In genomic region chr3:181700168-181701087, GRCh38 we compare ENCODE assay signal across 8 cellular contexts. TPM values are rescaled to one million over a fixed set of nuclear protein-coding genes. Genes with fewer than 3 reads are reported as not detected.
A peak's percentile ranks its signal among the peaks of the same experiment; 100 is the strongest.
DNase-seq lines count a peak whose midpoint lies in the region; ATAC-seq and TF ChIP-seq lines count a peak whose summit lies in the region.

No MANE protein-coding gene starts in this region.

- H3K27ac ChIP-seq in dorsolateral prefrontal cortex: peak overlapping the region; percentile 77 to 100 (median 98)
- H3K27ac ChIP-seq in lung (ENCODE audit: low read depth in 1 of 2, low read length in 1 of 2): no peak overlapping the region

- ATAC-seq in GM18511 (IDR thresholded peaks at IDR 0.05; ENCODE audit: unreplicated experiment) (peak; percentile 77), HG02981 (IDR thresholded peaks at IDR 0.05; ENCODE audit: unreplicated experiment) (peak; percentile 58), lung (ENCODE audit: insufficient read depth, low FRiP score) (peak; percentile 63)

- TF ChIP-seq CTCF in dorsolateral prefrontal cortex (IDR thresholded peaks at IDR 0.05 in 54 of 56, conservative IDR thresholded peaks at IDR 0.05 in 2 of 56; ENCODE audit: low read depth in 1 of 56, partially characterized antibody in 56 of 56): peak; percentile 75 to 96 (median 88)
- TF ChIP-seq CTCF in lung (IDR thresholded peaks at IDR 0.05; ENCODE audit: control extremely low read depth, extremely low read depth): peak; percentile 25

- H3K4me1 ChIP-seq in lung (ENCODE audit: control insufficient read depth in 2 of 2, insufficient read depth in 2 of 2, low read length in 2 of 2): peaks cover 7% of the 10 kb centered on the region in 2 donors

- H3K36me3 ChIP-seq in lung (ENCODE audit: control insufficient read depth in 2 of 2, insufficient read depth in 2 of 2, low read length in 2 of 2): no peaks in the 10 kb centered on the region

- 3 to 7% methylated on average over 17 of the region's 17 CpGs for WGBS in lung, 2 donors

- peaks cover 0 to 8% of the 10 kb centered on the region in 2 donors for H3K9me3 ChIP-seq in lung (ENCODE audit: control insufficient read depth in 2 of 2, insufficient read depth in 1 of 2, low read length in 1 of 2)

- DNase-seq in AG20443 (ENCODE audit: low spot score) (peak; percentile 81), NCI-H1436 (lab: John Stamatoyannopoulos, UW) (peak; percentile 84), T follicular helper cell (ENCODE audit: low read depth) (peak; percentile 25), dorsolateral prefrontal cortex (peak in 8 of 10 donors; percentile 61 to 80 (median 74)), lung (ENCODE audit: low spot score) (peak; percentile 72), stromal cell of bone marrow (ENCODE audit: low read depth) (peak; percentile 31)

- H3K4me3 ChIP-seq in dorsolateral prefrontal cortex (peak overlapping the region; percentile 10 to 93 (median 70)), lung (no peak overlapping the region)

- H3K27me3 ChIP-seq in dorsolateral prefrontal cortex: peaks cover 0 to 86% (median 46%) of the 10 kb centered on the region in 45 donors
- peaks cover 10% of the 10 kb centered on the region for H3K27me3 ChIP-seq in lung (ENCODE audit: control insufficient read depth, insufficient read depth)

- intact Hi-C loops in dorsolateral prefrontal cortex (cut with DNase I): loop anchor here (2.0 to 5.0 kb wide), 6 partner anchors 118 to 423 kb away; no protein-coding TSS in a partner anchor

RNA-seq across cellular contexts. Expression of gene SOX2, which starts 11.3 kb away (rescaled TPM):
- total RNA-seq in dorsolateral prefrontal cortex (100 to 1,000 TPM in 10 of 120 experiments, 10 to 100 TPM in 110; 34.2 to 159 (median 72.8) TPM), lung (10 to 100 TPM in 1 of 2 donors, 1 to 10 TPM in 1; 8.7 to 16.4 TPM)
- 1 to 10 TPM; 4.4 to 5.8 TPM for polyA plus RNA-seq in lung

Comparison
In these comparisons a context has a peak if more than half of its experiments do, and no peak if none do; other contexts are left out.
1. DNase-seq: peak in every context shown above with its lines; median percentile 84 in NCI-H1436; 81 in AG20443; 74 in dorsolateral prefrontal cortex; 72 in lung; 31 in stromal cell of bone marrow; 25 in T follicular helper cell.
2. H3K27ac ChIP-seq: peak in dorsolateral prefrontal cortex (59 of 59); none in lung (0 of 2).
3. Peak in every context shown above with its lines, with median percentiles within 50 percentile points of each other: ATAC-seq.